In genomic region chr12:32903763-32904162, GRCh38 we compare ENCODE assay signal across 22 cellular contexts. TPM values are rescaled to one million over a fixed set of nuclear protein-coding genes. Genes with fewer than 3 reads are reported as not detected.
DNase-seq lines count a peak whose midpoint lies in the region; ATAC-seq and TF ChIP-seq lines count a peak whose summit lies in the region.
"Had no signal": no experiment of that assay in that cellular context is flagged by ENCODE, and none has a peak within 500 bp of the region (broad histone marks: within the 10 kb centered on the region; RNA-seq: fewer than 3 reads in every experiment).

No MANE protein-coding gene starts in this region.

- no peaks in the 10 kb centered on the region for H3K27me3 Mint-ChIP-seq in Caco-2 (ENCODE audit: insufficient read depth, unreplicated experiment)
- peaks cover 18% of the 10 kb centered on the region for H3K27me3 Mint-ChIP-seq in activated naive CD4-positive, alpha-beta T cell treated with anti-CD3 and anti-CD28 coated beads for 36 hours (ENCODE audit: low read depth)

- no peaks in the 10 kb centered on the region for H3K9me3 Mint-ChIP-seq in Caco-2 (ENCODE audit: unreplicated experiment)
- no peaks in the 10 kb centered on the region for H3K9me3 Mint-ChIP-seq in activated naive CD4-positive, alpha-beta T cell treated with anti-CD3 and anti-CD28 coated beads for 36 hours

- no peak overlapping the region for H3K4me3 ChIP-seq in Caco-2 (ENCODE audit: low read depth, low read length)
- no peak overlapping the region for H3K4me3 ChIP-seq in HEK293 (ENCODE audit: low read depth, low read length)
- H3K4me3 ChIP-seq in dorsolateral prefrontal cortex = no peak overlapping the region
- H3K4me3 ChIP-seq: GM23248, SJSA1 had no signal

- H3K36me3 ChIP-seq in Caco-2 (ENCODE audit: control insufficient read depth, insufficient read depth, low read length) (no peaks in the 10 kb centered on the region), HEK293 (ENCODE audit: control insufficient read depth in 2 of 2, insufficient read depth in 1 of 2, low read length in 2 of 2) (no peaks in the 10 kb centered on the region)
- H3K36me3 ChIP-seq: SJSA1 had no signal

- H3K36me3 Mint-ChIP-seq in Caco-2 (ENCODE audit: insufficient read depth, unreplicated experiment) = peaks cover 9% of the 10 kb centered on the region
- no peaks in the 10 kb centered on the region for H3K36me3 Mint-ChIP-seq in activated naive CD4-positive, alpha-beta T cell treated with anti-CD3 and anti-CD28 coated beads for 36 hours (ENCODE audit: low read depth)
- H3K36me3 Mint-ChIP-seq: CD8-positive, alpha-beta memory T cell had no signal

- H3K9me3 ChIP-seq in Caco-2 = no peaks in the 10 kb centered on the region
- no peaks in the 10 kb centered on the region for H3K9me3 ChIP-seq in HEK293 (ENCODE audit: control insufficient read depth, insufficient read depth, low read depth, low read length)
- H3K9me3 ChIP-seq: SJSA1 had no signal

- peaks cover 76% of the 10 kb centered on the region for H3K4me1 ChIP-seq in Caco-2
- peaks cover 17% of the 10 kb centered on the region for H3K4me1 ChIP-seq in HEK293 (ENCODE audit: control insufficient read depth, insufficient read depth, low read length)

- H3K27ac ChIP-seq in HEK293 (ENCODE audit: extremely low read depth, low read depth, low read length) (no peak overlapping the region), dorsolateral prefrontal cortex (no peak overlapping the region)
- H3K27ac ChIP-seq: C4-2B, GM23248, SJSA1 had no signal

- H3K27me3 ChIP-seq in Caco-2 (replicated peaks; ENCODE audit: control insufficient read depth, insufficient read depth, low read length) = no peaks in the 10 kb centered on the region
- peaks cover 0 to 10% (median 0%) of the 10 kb centered on the region in 45 donors for H3K27me3 ChIP-seq in dorsolateral prefrontal cortex
- H3K27me3 ChIP-seq: SJSA1 had no signal

- peaks cover 66% of the 10 kb centered on the region for H3K4me1 Mint-ChIP-seq in Caco-2 (ENCODE audit: low read depth, unreplicated experiment)
- H3K4me1 Mint-ChIP-seq in activated naive CD4-positive, alpha-beta T cell treated with anti-CD3 and anti-CD28 coated beads for 36 hours (ENCODE audit: low read depth) = no peaks in the 10 kb centered on the region
- H3K4me1 Mint-ChIP-seq: B cell; CD8-positive, alpha-beta memory T cell had no signal

- ATAC-seq in left ventricle myocardium superior (peak; percentile 66), GM21576 (IDR thresholded peaks at IDR 0.05; ENCODE audit: unreplicated experiment) (no peak)
- ATAC-seq: HepG2 had no signal

- no TSS peak for BruUV-seq in Caco-2 (replicated peaks; lab: Mats Ljungman, UMichigan)

- intact Hi-C loops in Caco-2 (cut with micrococcal nuclease; ENCODE audit: unreplicated experiment) (no loop called here), left ventricle myocardium superior (cut with micrococcal nuclease) (no loop called here), dorsolateral prefrontal cortex (cut with DNase I) (no loop called here)
- intact Hi-C loops in activated naive CD4-positive, alpha-beta T cell treated with anti-CD3 and anti-CD28 coated beads for 36 hours (cut with micrococcal nuclease) = no loop called here

- DNase-seq in Caco-2 = no peak
- DNase-seq in RPMI8226 = peak; percentile 68
- DNase-seq in left ventricle myocardium superior = no peak
- DNase-seq in NCI-H187 (lab: John Stamatoyannopoulos, UW) = no peak
- DNase-seq in activated naive CD4-positive, alpha-beta T cell treated with anti-CD3 and anti-CD28 coated beads for 36 hours = no peak
- no peak for DNase-seq in dorsolateral prefrontal cortex
- DNase-seq: Calu3; CD8-positive, alpha-beta memory T cell; DMS153; DND-41; GM23248; H7; Kasumi-1; NCI-H2029 treated with DMSO at 0.1 percent for 48 hours; NCI-H526 treated with DMSO at 0.1 percent for 48 hours had no signal

- CTCF ChIA-PET in Caco-2 (lab: Charles Lee) (no interaction called here), HEK293 (lab: Yijun Ruan, JAX) (interaction anchor here (0.5 to 2.1 kb wide), 3 partner anchors 15 to 518 kb away, joined by 3 to 11 read pairs (median 4); partner anchors contain the start of gene YARS2)
- CTCF ChIA-PET in activated naive CD4-positive, alpha-beta T cell treated with anti-CD3 and anti-CD28 coated beads for 36 hours (lab: Charles Lee) = no interaction called here

- POLR2A ChIA-PET in Caco-2 (lab: Charles Lee) = no interaction called here
- POLR2A ChIA-PET in HEK293 (lab: Yijun Ruan, JAX) = no interaction called here

- TF ChIP-seq CTCF in Caco-2 (IDR thresholded peaks at IDR 0.05; ENCODE audit: insufficient read depth in 1 of 2, low read depth in 1 of 2, low read length in 1 of 2, severe bottlenecking in 1 of 2, unreplicated experiment in 1 of 2) (no peak), HEK293 (tag by site-specific recombination; IDR thresholded peaks at IDR 0.05) (no peak), dorsolateral prefrontal cortex (IDR thresholded peaks at IDR 0.05 in 54 of 56, conservative IDR thresholded peaks at IDR 0.05 in 2 of 56; ENCODE audit: low read depth in 1 of 56, partially characterized antibody in 56 of 56) (no peak)

- H3K4me3 Mint-ChIP-seq in Caco-2 (ENCODE audit: unreplicated experiment) = no peak overlapping the region
- no peak overlapping the region for H3K4me3 Mint-ChIP-seq in activated naive CD4-positive, alpha-beta T cell treated with anti-CD3 and anti-CD28 coated beads for 36 hours
- H3K4me3 Mint-ChIP-seq: B cell; CD8-positive, alpha-beta memory T cell had no signal

- peak overlapping the region; percentile 57 for H3K27ac Mint-ChIP-seq in Caco-2 (ENCODE audit: unreplicated experiment)
- H3K27ac Mint-ChIP-seq in activated naive CD4-positive, alpha-beta T cell treated with anti-CD3 and anti-CD28 coated beads for 36 hours = no peak overlapping the region
- H3K27ac Mint-ChIP-seq: B cell; CD8-positive, alpha-beta memory T cell had no signal

TF ChIP-seq in HEK293, 187 proteins besides CTCF, POLR2A, EP300 and RAD21:
- TF ChIP-seq KLF8 (tag by site-specific recombination; IDR thresholded peaks at IDR 0.05) (no peak), SCRT2 (tag by site-specific recombination; IDR thresholded peaks at IDR 0.05) (no peak), SETDB1 (IDR thresholded peaks at IDR 0.05; ENCODE audit: insufficient read length, low read length) (no peak), REST (tag by site-specific recombination; IDR thresholded peaks at IDR 0.05) (no peak), EGR2 (tag by site-specific recombination; IDR thresholded peaks at IDR 0.05; ENCODE audit: low read depth) (no peak), ZNF645 (tag by site-specific recombination; IDR thresholded peaks at IDR 0.05) (no peak), PRDM6 (tag by site-specific recombination; IDR thresholded peaks at IDR 0.05) (peak; percentile 27; the same call in 1 of the 2 replicates), TRIM28 (IDR thresholded peaks at IDR 0.05; ENCODE audit: borderline replicate concordance, low read length) (no peak), ZNF394 (tag by site-specific recombination; IDR thresholded peaks at IDR 0.05; ENCODE audit: borderline replicate concordance) (no peak)
TF ChIP-seq in HEK293: peak in this region for 1.

RNA-seq across cellular contexts. Expression of gene PKP2, which starts 7.2 kb away (rescaled TPM):
- total RNA-seq in Caco-2 (2022) (249 and 275 TPM in 2 replicates), left ventricle myocardium superior (423 TPM), dorsolateral prefrontal cortex (10 to 100 TPM in 13 of 120 experiments, 1 to 10 TPM in 107; 1.7 to 22.6 (median 5.2) TPM)
- under 1 TPM; 0.22 to 0.26 TPM for total RNA-seq in activated naive CD4-positive, alpha-beta T cell treated with anti-CD3 and anti-CD28 coated beads for 36 hours
- total RNA-seq: B cell, OCI-LY7 had no signal

Comparison
In these comparisons a context has a peak if more than half of its experiments do, and no peak if none do; other contexts are left out.
1. RNA of gene PKP2, which starts 7.2 kb away (total RNA-seq): 423 TPM in left ventricle myocardium superior (single experiment) and 249 to 275 TPM in Caco-2; 1.7 to 22.6 TPM in dorsolateral prefrontal cortex and 0.22 to 0.26 TPM in activated naive CD4-positive, alpha-beta T cell treated with anti-CD3 and anti-CD28 coated beads for 36 hours; every median in the first group is over 10 times any median in the second.